Comparison of ENCODE assay signal across 9 cellular contexts in the genomic region with DNA sequence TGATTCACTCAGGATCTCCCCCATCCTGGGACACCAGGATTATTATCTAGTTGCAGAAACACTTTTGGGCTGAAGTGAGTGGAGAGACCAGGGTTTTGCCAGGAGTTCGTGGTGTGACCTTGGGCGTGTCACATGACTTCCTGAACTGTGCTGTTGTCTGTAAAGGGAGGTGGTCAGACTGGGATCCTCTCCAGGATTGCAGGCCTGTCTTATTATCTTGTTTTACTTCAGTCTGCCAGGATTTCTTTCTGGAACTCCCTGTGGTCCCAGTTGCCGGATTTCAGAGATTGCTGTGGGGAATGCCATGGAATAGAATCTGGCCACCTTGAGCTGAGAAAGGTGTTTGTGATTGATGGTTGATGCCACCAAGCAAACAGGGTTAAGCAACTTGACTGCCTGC. TPM values are rescaled to one million over a fixed set of nuclear protein-coding genes. Genes with fewer than 3 reads are reported as not detected.
DNase-seq lines count a peak whose midpoint lies in the region; ATAC-seq and TF ChIP-seq lines count a peak whose summit lies in the region.
"Had no signal": no experiment of that assay in that cellular context is flagged by ENCODE, and none has a peak within 500 bp of the region (broad histone marks: within the 10 kb centered on the region; RNA-seq: fewer than 3 reads in every experiment).

No MANE protein-coding gene starts in this region.

- H3K4me3 ChIP-seq in RWPE2 (ENCODE audit: severe bottlenecking) (no peak overlapping the region), fibroblast of pulmonary artery (replicated peaks; ENCODE audit: low read depth, low read length) (no peak overlapping the region), osteoblast (ENCODE audit: insufficient read depth, low read length) (no peak overlapping the region)

- H2AFZ ChIP-seq in osteoblast (ENCODE audit: low read length) = no peak overlapping the region

- TF ChIP-seq CTCF in RWPE2 (IDR thresholded peaks at IDR 0.05; ENCODE audit: poor library complexity, severe bottlenecking) (no peak), fibroblast of pulmonary artery (IDR thresholded peaks at IDR 0.05; ENCODE audit: low read length, missing control alignments) (no peak), osteoblast (IDR thresholded peaks at IDR 0.05; ENCODE audit: extremely low read depth, low read depth, low read length) (no peak)

- H3K9me3 ChIP-seq in RWPE2 (ENCODE audit: severe bottlenecking) = no peaks in the 10 kb centered on the region
- no peaks in the 10 kb centered on the region for H3K9me3 ChIP-seq in osteoblast (ENCODE audit: low read depth, low read length)

- H3K27me3 ChIP-seq in RWPE2 (ENCODE audit: insufficient read depth, poor library complexity, severe bottlenecking) (no peaks in the 10 kb centered on the region), osteoblast (ENCODE audit: insufficient read depth, low read length) (no peaks in the 10 kb centered on the region)

- peaks cover 17% of the 10 kb centered on the region for H3K4me1 ChIP-seq in RWPE2 (ENCODE audit: insufficient read depth, poor library complexity, severe bottlenecking)
- H3K4me1 ChIP-seq in osteoblast (ENCODE audit: insufficient read depth, low read length) = peaks cover 40% of the 10 kb centered on the region

- peak overlapping the region; percentile 70 for H3K27ac ChIP-seq in RWPE2 (ENCODE audit: poor library complexity, severe bottlenecking)
- peak overlapping the region; percentile 27 for H3K27ac ChIP-seq in osteoblast (ENCODE audit: low read depth, low read length)

- H4K20me1 ChIP-seq in osteoblast (ENCODE audit: insufficient read depth, low read length) = no peaks in the 10 kb centered on the region

- ATAC-seq in RWPE2 (ENCODE audit: low read depth) (no peak), HG02610 (IDR thresholded peaks at IDR 0.05; ENCODE audit: unreplicated experiment) (no peak), GM21786 (IDR thresholded peaks at IDR 0.05; ENCODE audit: unreplicated experiment) (no peak)

- H3K4me2 ChIP-seq in osteoblast (ENCODE audit: insufficient read depth, low read length) = no peak overlapping the region

- DNase-seq in AG20443 (ENCODE audit: low spot score) (peak; percentile 78), RWPE2 (ENCODE audit: low spot score) (no peak), fibroblast of pulmonary artery (ENCODE audit: low read depth) (peak; percentile 85), osteoblast (ENCODE audit: insufficient read length, low spot score, missing footprints) (peak; percentile 78), NCI-H187 treated with DMSO at 0.1 percent for 48 hours (lab: John Stamatoyannopoulos, UW) (no peak), NCI-H1694 (lab: John Stamatoyannopoulos, UW) (no peak)
- DNase-seq: hippocampal formation had no signal

- H3K36me3 ChIP-seq in RWPE2 (ENCODE audit: low read depth) (peaks cover 68% of the 10 kb centered on the region), osteoblast (ENCODE audit: insufficient read depth, low read length) (peaks cover 34% of the 10 kb centered on the region)

- H3K79me2 ChIP-seq in osteoblast (ENCODE audit: insufficient read depth, low read length) = peaks cover 12% of the 10 kb centered on the region

RNA-seq across cellular contexts. Expression of gene CRCP, which starts 35.8 kb away (rescaled TPM):
- total RNA-seq in osteoblast = 36.8 and 44.9 TPM in 2 replicates

RNA-seq across cellular contexts. Expression of gene TPST1, which starts 54.7 kb away (rescaled TPM):
- total RNA-seq in osteoblast = 137 and 174 TPM in 2 replicates

Comparison
In these comparisons a context has a peak if more than half of its experiments do, and no peak if none do; other contexts are left out.
1. DNase-seq: peak in AG20443 (single experiment), fibroblast of pulmonary artery (single experiment) and osteoblast (single experiment); none in RWPE2 (single experiment), NCI-H187 treated with DMSO at 0.1 percent for 48 hours (single experiment) and NCI-H1694 (single experiment).